9 cellular contexts compared by ENCODE assay signal in the genomic region with DNA sequence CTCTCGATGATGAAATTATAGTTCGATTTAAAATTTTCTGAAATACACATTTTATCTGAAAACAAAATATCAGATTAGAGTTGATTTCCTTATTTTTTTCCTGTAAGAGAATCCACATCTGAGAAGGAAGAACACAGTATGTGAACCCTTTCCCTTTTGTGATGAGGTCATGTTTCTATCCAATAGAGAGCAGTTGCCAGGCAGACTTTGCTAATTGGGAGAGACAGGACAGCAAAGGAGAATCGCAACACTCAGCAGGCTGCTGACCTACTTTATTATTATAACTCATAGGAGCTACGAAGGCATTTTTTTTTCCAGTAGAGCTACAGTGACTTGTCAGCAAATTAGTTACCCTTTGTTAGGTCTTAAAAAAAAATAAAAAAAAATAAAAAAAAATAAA.
A peak's percentile ranks its signal among the peaks of the same experiment; 100 is the strongest.
DNase-seq lines count a peak whose midpoint lies in the region; ATAC-seq and TF ChIP-seq lines count a peak whose summit lies in the region.
"Had no signal": no experiment of that assay in that cellular context is flagged by ENCODE, and none has a peak within 500 bp of the region (broad histone marks: within the 10 kb centered on the region; RNA-seq: fewer than 3 reads in every experiment).

No MANE protein-coding gene starts in this region.

- intact Hi-C loops in left lung (cut with DNase I), result no loop called here
- intact Hi-C loops in activated CD4-positive, alpha-beta T cell treated with anti-CD3 and anti-CD28 coated beads for 36 hours (cut with DNase I, micrococcal nuclease), result no loop called here

- no peaks in the 10 kb centered on the region for H3K36me3 Mint-ChIP-seq in activated CD4-positive, alpha-beta T cell treated with anti-CD3 and anti-CD28 coated beads for 36 hours (ENCODE audit: low read depth)

- ATAC-seq in HG03432 (IDR thresholded peaks at IDR 0.05; ENCODE audit: unreplicated experiment) (peak; percentile 97), left lung (peak; percentile 78), HG02938 (IDR thresholded peaks at IDR 0.05; ENCODE audit: unreplicated experiment) (no peak), HG03280 (IDR thresholded peaks at IDR 0.05; ENCODE audit: unreplicated experiment) (no peak), HG02763 (IDR thresholded peaks at IDR 0.05; ENCODE audit: unreplicated experiment) (no peak)
- ATAC-seq in activated CD4-positive, alpha-beta T cell treated with anti-CD3 and anti-CD28 coated beads for 36 hours, result no peak

- no peak overlapping the region for H3K4me3 Mint-ChIP-seq in activated CD4-positive, alpha-beta T cell treated with anti-CD3 and anti-CD28 coated beads for 36 hours
- H3K4me3 Mint-ChIP-seq: neural crest cell had no signal

- no peak for TF ChIP-seq CTCF in WERI-Rb-1 (IDR thresholded peaks at IDR 0.05; ENCODE audit: low read depth, low read length)
- no peak for TF ChIP-seq CTCF in left lung (IDR thresholded peaks at IDR 0.05)

- CTCF ChIA-PET in activated CD4-positive, alpha-beta T cell treated with anti-CD3 and anti-CD28 coated beads for 36 hours (lab: Charles Lee), result no interaction called here

- DNase-seq in EH (ENCODE audit: low read depth) (peak; percentile 0), WERI-Rb-1 (peak; percentile 39), left lung (no peak)
- DNase-seq in activated CD4-positive, alpha-beta T cell treated with anti-CD3 and anti-CD28 coated beads for 36 hours, result no peak

- H3K9me3 ChIP-seq in WERI-Rb-1 (ENCODE audit: severe bottlenecking), result no peaks in the 10 kb centered on the region
- H3K9me3 ChIP-seq in left lung, result no peaks in the 10 kb centered on the region

- H3K4me1 ChIP-seq in left lung, result no peaks in the 10 kb centered on the region

- H3K9me3 Mint-ChIP-seq in activated CD4-positive, alpha-beta T cell treated with anti-CD3 and anti-CD28 coated beads for 36 hours (ENCODE audit: low read depth), result peaks cover 8% of the 10 kb centered on the region

- no peak overlapping the region for H3K27ac ChIP-seq in WERI-Rb-1
- no peak overlapping the region for H3K27ac ChIP-seq in left lung

- H3K27me3 Mint-ChIP-seq in activated CD4-positive, alpha-beta T cell treated with anti-CD3 and anti-CD28 coated beads for 36 hours, result no peaks in the 10 kb centered on the region

- no peak overlapping the region for H3K27ac Mint-ChIP-seq in activated CD4-positive, alpha-beta T cell treated with anti-CD3 and anti-CD28 coated beads for 36 hours

- POLR2A ChIA-PET in activated CD4-positive, alpha-beta T cell treated with anti-CD3 and anti-CD28 coated beads for 36 hours (lab: Charles Lee), result no interaction called here

- no peaks in the 10 kb centered on the region for H3K4me1 Mint-ChIP-seq in activated CD4-positive, alpha-beta T cell treated with anti-CD3 and anti-CD28 coated beads for 36 hours

- no peaks in the 10 kb centered on the region for H3K36me3 ChIP-seq in WERI-Rb-1
- H3K36me3 ChIP-seq in left lung, result no peaks in the 10 kb centered on the region

- H3K4me3 ChIP-seq in WERI-Rb-1 (ENCODE audit: low read depth, low read length), result no peak overlapping the region
- H3K4me3 ChIP-seq in left lung, result no peak overlapping the region

- H3K27me3 ChIP-seq in WERI-Rb-1 (ENCODE audit: insufficient read depth, low read depth, severe bottlenecking), result no peaks in the 10 kb centered on the region
- no peaks in the 10 kb centered on the region for H3K27me3 ChIP-seq in left lung

Comparison
In these comparisons a context has a peak if more than half of its experiments do, and no peak if none do; other contexts are left out.
1. DNase-seq: peak in EH (single experiment) and WERI-Rb-1 (single experiment); none in left lung (0 of 2) and activated CD4-positive, alpha-beta T cell treated with anti-CD3 and anti-CD28 coated beads for 36 hours (single experiment).
2. ATAC-seq: peak in HG03432 (single experiment) and left lung (single experiment); none in HG02938 (single experiment), activated CD4-positive, alpha-beta T cell treated with anti-CD3 and anti-CD28 coated beads for 36 hours (single experiment), HG03280 (single experiment) and HG02763 (single experiment).